In the genomic region with DNA sequence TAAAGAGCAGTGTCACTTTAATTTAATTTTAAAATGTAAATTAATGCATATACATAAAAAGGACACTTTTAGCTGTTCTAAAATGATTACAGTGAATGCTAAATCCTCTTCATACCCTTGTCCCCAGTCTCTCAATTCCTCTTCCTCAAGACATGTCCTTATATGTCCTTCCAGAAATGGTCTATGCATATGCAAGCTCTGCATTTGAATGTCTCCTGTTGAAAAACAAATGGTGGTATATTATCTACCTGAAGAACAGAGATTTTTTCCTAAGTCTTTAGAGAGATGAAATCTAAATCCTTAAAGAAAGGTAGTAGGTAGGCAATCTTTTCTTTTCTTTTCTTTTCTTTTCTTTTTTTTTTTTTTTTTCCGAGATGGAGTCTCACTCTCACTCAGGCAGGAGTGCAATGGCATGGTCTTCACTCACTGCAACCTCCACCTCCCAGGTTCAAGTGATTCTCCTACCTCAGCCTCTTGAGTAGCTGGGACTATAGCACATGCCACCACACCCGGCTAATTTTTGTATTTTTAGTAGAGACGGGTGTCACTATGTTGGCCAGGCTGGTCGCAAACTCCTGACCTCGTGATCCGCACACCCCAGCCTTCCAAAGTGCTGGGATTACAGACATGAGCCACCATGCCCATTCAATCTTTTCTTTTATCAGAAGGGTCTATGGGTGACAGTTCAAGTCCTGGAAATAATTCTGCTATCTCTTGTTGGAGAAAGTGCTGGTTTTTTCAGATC, we compare ENCODE assay signal across 11 cellular contexts.
DNase-seq lines count a peak whose midpoint lies in the region; ATAC-seq and TF ChIP-seq lines count a peak whose summit lies in the region.
"Had no signal": no experiment of that assay in that cellular context is flagged by ENCODE, and none has a peak within 500 bp of the region (broad histone marks: within the 10 kb centered on the region; RNA-seq: fewer than 3 reads in every experiment).

No MANE protein-coding gene starts in this region.

- peak overlapping the region; percentile 98 for H3K27ac Mint-ChIP-seq in activated naive CD8-positive, alpha-beta T cell treated with anti-CD3 and anti-CD28 coated beads for 36 hours
- H3K27ac Mint-ChIP-seq in natural killer cell, result peak overlapping the region in 1 of 2 donors; percentile 93
- H3K27ac Mint-ChIP-seq: neural progenitor cell had no signal

- no peaks in the 10 kb centered on the region for H3K27me3 Mint-ChIP-seq in activated naive CD8-positive, alpha-beta T cell treated with anti-CD3 and anti-CD28 coated beads for 36 hours
- H3K27me3 Mint-ChIP-seq in natural killer cell (ENCODE audit: low read depth in 2 of 2), result no peaks in the 10 kb centered on the region

- intact Hi-C loops in natural killer cell (cut with micrococcal nuclease), result loop anchor here (2.0 kb wide), 1 partner anchor 25 kb away; no protein-coding TSS in a partner anchor

- peak overlapping the region; percentile 69 for H3K4me3 Mint-ChIP-seq in activated naive CD8-positive, alpha-beta T cell treated with anti-CD3 and anti-CD28 coated beads for 36 hours
- peak overlapping the region; percentile 87 for H3K4me3 Mint-ChIP-seq in natural killer cell
- H3K4me3 Mint-ChIP-seq: neural progenitor cell had no signal

- peak; percentile 22 for ATAC-seq in HG03442 (IDR thresholded peaks at IDR 0.05; ENCODE audit: unreplicated experiment)
- ATAC-seq in natural killer cell, result no peak

- TF ChIP-seq CTCF in GM10266 (IDR thresholded peaks at IDR 0.05; ENCODE audit: control insufficient read depth, insufficient read depth, low read depth, missing control alignments) (no peak), natural killer cell (IDR thresholded peaks at IDR 0.05) (no peak)

- peaks cover 75% of the 10 kb centered on the region for H3K36me3 Mint-ChIP-seq in activated naive CD8-positive, alpha-beta T cell treated with anti-CD3 and anti-CD28 coated beads for 36 hours
- H3K36me3 Mint-ChIP-seq in natural killer cell, result peaks cover 12% of the 10 kb centered on the region
- H3K36me3 Mint-ChIP-seq: neural progenitor cell had no signal

- peak; percentile 32 for DNase-seq in GM10266 (ENCODE audit: extremely low spot score)
- no peak for DNase-seq in activated naive CD8-positive, alpha-beta T cell treated with anti-CD3 and anti-CD28 coated beads for 36 hours
- no peak for DNase-seq in natural killer cell
- no peak for DNase-seq in superior temporal gyrus (ENCODE audit: extremely low spot score)
- no peak for DNase-seq in NCI-H1930 (lab: John Stamatoyannopoulos, UW)
- DNase-seq in DMS 273 (lab: John Stamatoyannopoulos, UW; ENCODE audit: unreplicated experiment), result no peak
- DNase-seq: activated T-cell treated with anti-CD3 and anti-CD28 coated beads for 4 hours, DMS53, NCI-H2081 had no signal

- H3K9me3 Mint-ChIP-seq in activated naive CD8-positive, alpha-beta T cell treated with anti-CD3 and anti-CD28 coated beads for 36 hours, result peaks cover 5% of the 10 kb centered on the region
- no peaks in the 10 kb centered on the region for H3K9me3 Mint-ChIP-seq in natural killer cell
- H3K9me3 Mint-ChIP-seq: neural progenitor cell had no signal

- peaks cover 89% of the 10 kb centered on the region for H3K4me1 Mint-ChIP-seq in activated naive CD8-positive, alpha-beta T cell treated with anti-CD3 and anti-CD28 coated beads for 36 hours
- H3K4me1 Mint-ChIP-seq in natural killer cell, result peaks cover 89 to 91% of the 10 kb centered on the region in 2 donors
